8 cellular contexts compared by ENCODE assay signal in the genomic region with DNA sequence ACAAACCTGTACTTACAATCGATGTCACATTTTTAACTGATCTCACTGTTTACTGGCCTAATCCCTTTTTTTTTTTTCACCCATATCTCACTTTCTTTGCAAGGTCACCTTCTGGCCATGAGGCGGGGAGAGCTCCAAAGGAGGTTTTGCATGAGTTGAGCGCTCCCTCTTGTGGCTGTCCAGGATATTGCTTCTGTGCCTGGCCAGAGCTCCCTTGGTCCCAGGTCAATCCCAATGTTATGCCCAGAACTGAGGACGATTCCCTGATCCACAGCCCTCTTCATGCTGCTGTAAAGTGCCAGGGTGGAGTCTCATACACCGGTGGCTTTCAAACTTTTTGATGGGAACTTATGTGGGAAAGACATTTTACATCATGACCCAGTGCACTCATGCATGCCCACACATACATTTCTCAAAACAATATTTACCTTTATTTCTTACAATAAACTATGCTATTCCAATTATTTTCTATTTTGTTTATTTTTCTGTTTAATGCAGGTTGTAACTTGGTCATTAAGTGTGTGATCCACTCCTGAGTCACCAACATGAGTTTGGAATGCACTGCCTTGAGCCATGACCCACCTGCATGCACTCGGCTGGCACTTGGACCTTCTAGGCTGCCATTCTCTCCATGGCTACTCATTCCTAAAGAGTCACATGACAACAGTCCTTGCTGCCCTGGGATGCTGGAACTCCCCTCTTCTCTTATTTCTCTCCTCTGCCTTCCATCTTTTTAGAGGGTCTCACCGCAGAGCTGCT. TPM values are rescaled to one million over a fixed set of nuclear protein-coding genes. Genes with fewer than 3 reads are reported as not detected.
A peak's percentile ranks its signal among the peaks of the same experiment; 100 is the strongest.
DNase-seq lines count a peak whose midpoint lies in the region; ATAC-seq, FAIRE-seq and TF ChIP-seq lines count a peak whose summit lies in the region.

No MANE protein-coding gene starts in this region.

- no peaks in the 10 kb centered on the region for H3K36me3 ChIP-seq in GM12878 (ENCODE audit: control insufficient read depth in 2 of 2, insufficient read depth in 2 of 2, low read length in 1 of 2)

- peak; percentile 71 for FAIRE-seq in GM12878 (lab: Jason Lieb, UNC)

- POLR2A ChIA-PET in GM12878 (lab: Charles Lee): interaction anchor here (0.6 to 1.1 kb wide), 2 partner anchors 64 to 362 kb away, joined by 3 read pairs; no protein-coding TSS in a partner anchor

- ATAC-seq in GM12878: peak; percentile 97
- no peak for ATAC-seq in HG02970 (IDR thresholded peaks at IDR 0.05; ENCODE audit: low FRiP score, unreplicated experiment)

- no peak overlapping the region for H2AFZ ChIP-seq in GM12878 (ENCODE audit: control insufficient read depth, low read depth, low read length)

- WGBS in GM12878 (ENCODE audit: insufficient coverage, insufficient replicate concordance, low lambda C conversion rate, missing lambda C conversion rate): under 1% methylated on average over 7 of the region's 7 CpGs

- no peak overlapping the region for H3K9ac ChIP-seq in GM12878 (ENCODE audit: control insufficient read depth, insufficient read depth, low read length)

- TF ChIP-seq POLR2A in GM12878 (IDR thresholded peaks at IDR 0.05; ENCODE audit: low read depth, low read length): no peak

- TF ChIP-seq EP300 in GM12878 (IDR thresholded peaks at IDR 0.05; ENCODE audit: borderline replicate concordance in 1 of 2, control insufficient read depth in 1 of 2, low read depth in 2 of 2, low read length in 2 of 2): no peak

- SMC1A ChIA-PET in GM12878 (lab: Charles Lee; ENCODE audit: uncharacterized antibody, unreplicated experiment): interaction anchor here (0.6 to 10.6 kb wide), 29 partner anchors 9 to 1606 kb away, joined by 3 to 231 read pairs (median 4); partner anchors contain the start of genes RTP2, RTP4 and SST

- no peaks in the 10 kb centered on the region for H3K27me3 ChIP-seq in GM12878 (replicated peaks in 1 of 2; ENCODE audit: control insufficient read depth in 2 of 2, insufficient read depth in 2 of 2, low read length in 1 of 2)

- no peaks in the 10 kb centered on the region; the same call in 1 of the 2 replicates for H4K20me1 ChIP-seq in GM12878 (ENCODE audit: control insufficient read depth, insufficient read depth)

- no peaks in the 10 kb centered on the region for H3K79me2 ChIP-seq in GM12878 (ENCODE audit: control insufficient read depth, insufficient read depth, low read length)

- no peak overlapping the region for H3K4me2 ChIP-seq in GM12878 (ENCODE audit: control insufficient read depth, insufficient read depth)

- intact Hi-C loops in GM12878 (cut with micrococcal nuclease; ENCODE audit: unreplicated experiment): loop anchor here (1.0 kb wide), 3 partner anchors 64 to 460 kb away; no protein-coding TSS in a partner anchor

- TF ChIP-seq RAD21 in GM12878 (IDR thresholded peaks at IDR 0.05; ENCODE audit: insufficient read depth, low read depth, low read length): peak; percentile 91

- H3K4me3 ChIP-seq in HFF-Myc (replicated peaks; ENCODE audit: low read depth, low read length) (no peak overlapping the region), GM12878 (no peak overlapping the region)

- H3K27ac ChIP-seq in GM12878 (ENCODE audit: control insufficient read depth, insufficient read depth): no peak overlapping the region

- no TSS peak for BruUV-seq in GM12878 (replicated peaks; lab: Mats Ljungman, UMichigan)

- no peaks in the 10 kb centered on the region for H3K4me1 ChIP-seq in GM12878 (ENCODE audit: control insufficient read depth, insufficient read depth, low read length)

- RAD21 ChIA-PET in GM12878 (lab: Charles Lee; ENCODE audit: unreplicated experiment): interaction anchor here (0.6 to 7.9 kb wide), 29 partner anchors 8 to 1025 kb away, joined by 3 to 219 read pairs (median 3); no protein-coding TSS in a partner anchor

- in situ Hi-C loops in GM12878 (cut with MboI): loop anchor here (5.0 kb wide), 1 partner anchor 363 kb away; no protein-coding TSS in a partner anchor

- no peaks in the 10 kb centered on the region for H3K9me3 ChIP-seq in GM12878 (replicated peaks; ENCODE audit: control insufficient read depth, insufficient read depth, low read length)

- TF ChIP-seq CTCF in HFF-Myc (IDR thresholded peaks at IDR 0.05; ENCODE audit: low read depth, low read length, missing control alignments): peak; percentile 94
- peak; percentile 84 to 94 (median 89) for TF ChIP-seq CTCF in GM12878 (IDR thresholded peaks at IDR 0.05 in 2 of 3, conservative IDR thresholded peaks at IDR 0.05 in 1 of 3; ENCODE audit: control insufficient read depth in 2 of 3, extremely low read depth in 1 of 3, insufficient read depth in 1 of 3, low read depth in 3 of 3, low read length in 3 of 3)

- DNase-seq in DMS114 treated with DMSO at 0.1 percent for 48 hours (lab: John Stamatoyannopoulos, UW; ENCODE audit: unreplicated experiment) (peak; percentile 68), HFF-Myc (ENCODE audit: extremely low read depth, low read depth) (peak; percentile 66), NCI-H187 treated with DMSO at 0.1 percent for 48 hours (lab: John Stamatoyannopoulos, UW) (peak; percentile 16), T1000 (lab: John Stamatoyannopoulos, UW) (peak; percentile 69), GM12878 (ENCODE audit: low read depth, low spot score) (no peak), iPS DF 4.7 (ENCODE audit: extremely low read depth, low spot score) (peak; percentile 82)
- peak; percentile 34 to 72 for DNase-seq in stimulated activated CD4-positive, alpha-beta T cell treated with anti-CD3 and anti-CD28 coated beads, Interleukin-12 subunit alpha, Interleukin-12 subunit beta, amount 100 ng/mL, for 24 hours (ENCODE audit: low read depth in 2 of 2)

- CTCF ChIA-PET in GM12878 (lab: Yijun Ruan, JAX): interaction anchor here (0.6 to 20.7 kb wide), 45 partner anchors 8 to 1362 kb away, joined by 3 to 519 read pairs (median 6); partner anchors contain the start of genes RTP4 and SST

TF ChIP-seq in GM12878, 131 proteins besides CTCF, POLR2A, EP300 and RAD21 (continues in another document):
- peak; percentile 83 for TF ChIP-seq ESRRA (IDR thresholded peaks at IDR 0.05; ENCODE audit: low read length)
- TF ChIP-seq SRF (IDR thresholded peaks at IDR 0.05; ENCODE audit: low read depth in 2 of 2, low read length in 2 of 2): no peak
- TF ChIP-seq RFX5 (IDR thresholded peaks at IDR 0.05; ENCODE audit: low read depth, low read length): no peak
- TF ChIP-seq SP1 (IDR thresholded peaks at IDR 0.05; ENCODE audit: low read depth, low read length): no peak
- no peak for TF ChIP-seq CREM (IDR thresholded peaks at IDR 0.05; ENCODE audit: low read depth)
- TF ChIP-seq SMC3 (IDR thresholded peaks at IDR 0.05; ENCODE audit: borderline replicate concordance, low read length): peak; percentile 93
- TF ChIP-seq EGR1 (IDR thresholded peaks at IDR 0.05; ENCODE audit: borderline replicate concordance in 1 of 2, low read depth in 2 of 2, low read length in 2 of 2): no peak

RNA-seq across cellular contexts. Expression of gene SST, which starts 9.6 kb away (rescaled TPM):
- not detected in 2 replicates for total RNA-seq in GM12878 (2013; cell fraction: nucleolus; rRNA removed)
- total RNA-seq in GM12878 (2014; rRNA removed) (not detected in 2 replicates), GM12878 (2014; rRNA removed; fragmentation: Illumina TruSeq; extraction: Trizol) (not detected in 2 replicates), GM12878 (2021) (0.38 TPM in 1 of 2 replicates, not detected in the other)
- not detected for polyA plus RNA-seq in GM12878 (2011; ENCODE audit: low read depth)
- polyA plus RNA-seq in GM12878 (2011; rRNA removed) (not detected in 2 replicates), GM12878 (2014; fragmentation: Illumina TruSeq; extraction: Trizol) (not detected in 2 replicates), GM12878 (2014; fragmentation: Nextera tagmentation; extraction: Ambion mirVana) (not detected), GM12878 (2014; rRNA removed) (not detected in 2 replicates), GM12878 (2016; fragmentation: Nextera tagmentation; extraction: Ambion mirVana) (under 1 TPM in 1 of 2 experiments, not detected in 1; 0.35 TPM)
- not detected in 2 replicates for polyA plus RNA-seq in GM12878 (2011; cell fraction: cytosol; rRNA removed)
- not detected in 2 replicates for polyA plus RNA-seq in GM12878 (2011; cell fraction: nucleus; rRNA removed)
- not detected in 2 replicates for polyA plus RNA-seq in GM12878 (2012)
- polyA minus RNA-seq in GM12878 (2011; rRNA and poly(A)+ RNA removed): not detected in 2 replicates
- not detected in 2 replicates for polyA minus RNA-seq in GM12878 (2011; cell fraction: cytosol; rRNA and poly(A)+ RNA removed)
- polyA minus RNA-seq in GM12878 (2011; cell fraction: nucleus; rRNA and poly(A)+ RNA removed): not detected in 2 replicates

RNA-seq across cellular contexts. Expression of gene RTP2, which starts 22.5 kb away (rescaled TPM):
- total RNA-seq in GM12878 (2013; cell fraction: nucleolus; rRNA removed): not detected in 2 replicates
- total RNA-seq in GM12878 (2014; rRNA removed): not detected in 2 replicates
- not detected in 2 replicates for total RNA-seq in GM12878 (2014; rRNA removed; fragmentation: Illumina TruSeq; extraction: Trizol)
- not detected in 2 replicates for total RNA-seq in GM12878 (2021)
- polyA plus RNA-seq in GM12878 (2011; ENCODE audit: low read depth): not detected
- not detected in 2 replicates for polyA plus RNA-seq in GM12878 (2011; rRNA removed)
- not detected in 2 replicates for polyA plus RNA-seq in GM12878 (2011; cell fraction: cytosol; rRNA removed)
- polyA plus RNA-seq in GM12878 (2011; cell fraction: nucleus; rRNA removed): not detected in 2 replicates
- polyA plus RNA-seq in GM12878 (2012): not detected in 2 replicates
- polyA plus RNA-seq in GM12878 (2014; fragmentation: Illumina TruSeq; extraction: Trizol): not detected in 2 replicates
- polyA plus RNA-seq in GM12878 (2014; fragmentation: Nextera tagmentation; extraction: Ambion mirVana): not detected
- not detected in 2 replicates for polyA plus RNA-seq in GM12878 (2014; rRNA removed)
- not detected for polyA plus RNA-seq in GM12878 (2016; fragmentation: Nextera tagmentation; extraction: Ambion mirVana)
- not detected in 2 replicates for polyA minus RNA-seq in GM12878 (2011; rRNA and poly(A)+ RNA removed)
- polyA minus RNA-seq in GM12878 (2011; cell fraction: cytosol; rRNA and poly(A)+ RNA removed): not detected in 2 replicates
- polyA minus RNA-seq in GM12878 (2011; cell fraction: nucleus; rRNA and poly(A)+ RNA removed): not detected in 2 replicates
